26 cellular contexts compared by ENCODE assay signal in the genomic region with DNA sequence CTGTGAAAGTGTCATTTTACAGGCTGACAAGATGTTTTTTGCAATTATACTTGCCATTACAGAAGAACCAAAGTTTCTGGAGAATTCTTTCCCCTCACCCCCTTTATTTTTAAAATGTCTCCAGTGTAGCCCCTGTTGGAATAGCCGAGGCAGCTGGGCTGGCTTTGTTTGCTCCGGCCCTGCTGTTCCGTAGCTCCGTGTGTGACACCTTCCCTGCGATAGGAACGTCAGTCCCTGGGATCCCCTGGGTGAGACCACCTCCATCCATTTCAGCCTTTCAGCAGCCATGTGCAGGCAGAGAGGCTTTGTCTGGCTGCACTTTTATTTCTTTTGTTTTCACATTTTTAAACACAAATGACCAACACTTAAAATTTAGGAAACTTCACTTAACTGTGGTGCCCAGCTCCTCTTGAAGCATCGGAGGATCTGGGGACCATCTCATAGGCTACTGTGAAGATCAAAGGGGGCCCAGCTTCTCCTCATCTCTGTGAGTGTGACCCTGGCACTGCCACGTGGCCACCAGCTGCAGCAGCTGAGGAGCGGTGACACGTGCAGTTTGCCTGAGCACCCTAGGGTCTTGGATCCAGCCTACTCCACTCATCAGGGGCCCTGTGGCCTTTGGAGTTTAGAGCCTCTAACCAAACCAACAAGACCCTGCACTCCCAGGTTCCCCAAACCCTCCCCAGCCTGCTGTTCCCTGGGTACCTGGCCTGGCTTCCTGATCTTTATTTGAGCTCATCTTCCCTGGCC.
"Had no signal": no experiment of that assay in that cellular context is flagged by ENCODE, and none has a peak within 500 bp of the region (broad histone marks: within the 10 kb centered on the region; RNA-seq: fewer than 3 reads in every experiment).

No MANE protein-coding gene starts in this region.

- H3K9me3 Mint-ChIP-seq: dendritic cell treated with granulocyte-macrophage colony-stimulating factor and Interleukin-4, amounts not matched to agents 40 ng/mL and 50 ng/mL, for 4 days; endodermal cell; natural killer cell; neural crest cell; stimulated activated naive B cell treated with anti-CD40 and anti-IgM and Interleukin-4, amounts not matched to agents 10 μg/mL and 1 μg/mL and 100 μg/mL, for 72 hours; stimulated activated naive CD8-positive, alpha-beta T cell treated with anti-CD3 and anti-CD28 coated beads, Interleukin-15, Interleukin-2, amounts not matched to agents 100 ng/mL and 50 ng/mL, for 24 hours had no signal

- H3K4me3 Mint-ChIP-seq: dendritic cell treated with granulocyte-macrophage colony-stimulating factor and Interleukin-4, amounts not matched to agents 40 ng/mL and 50 ng/mL, for 4 days; endodermal cell; natural killer cell; neural crest cell; stimulated activated naive B cell treated with anti-CD40 and anti-IgM and Interleukin-4, amounts not matched to agents 10 μg/mL and 1 μg/mL and 100 μg/mL, for 72 hours; stimulated activated naive CD8-positive, alpha-beta T cell treated with anti-CD3 and anti-CD28 coated beads, Interleukin-15, Interleukin-2, amounts not matched to agents 100 ng/mL and 50 ng/mL, for 24 hours had no signal

- H3K36me3 Mint-ChIP-seq: natural killer cell had no signal

- H3K79me2 ChIP-seq: hepatocyte had no signal

- H3K27ac ChIP-seq: colonic mucosa, epithelial cell of prostate, gastrocnemius medialis, heart left ventricle, hepatocyte, left lung, neutrophil, pancreas, right lobe of liver, thoracic aorta, tibial nerve, upper lobe of right lung, uterus had no signal

- DNase-seq: colonic mucosa; effector CD8-positive, alpha-beta T cell; endodermal cell; foreskin fibroblast; gastrocnemius medialis; heart left ventricle; left cardiac atrium; natural killer cell; right lobe of liver; small intestine; stimulated activated CD4-positive, alpha-beta T cell treated with anti-CD3 and anti-CD28 coated beads, Interleukin-15, amount 100 ng/mL, for 24 hours; stimulated activated CD4-positive, alpha-beta T cell treated with anti-CD3 and anti-CD28 coated beads, Interleukin-2, amount 100 ng/mL, for 48 hours; stimulated activated naive B cell treated with anti-CD40 and anti-IgM and Interleukin-4, amounts not matched to agents 10 μg/mL and 1 μg/mL and 100 μg/mL, for 72 hours; upper lobe of right lung; uterus had no signal

- H3K9me3 ChIP-seq: colonic mucosa, gastrocnemius medialis, heart left ventricle, left lung, neutrophil, pancreas, right lobe of liver, thoracic aorta, tibial nerve, upper lobe of right lung, uterus had no signal

- H2AFZ ChIP-seq: hepatocyte had no signal

- H3K4me1 Mint-ChIP-seq: natural killer cell had no signal

- H3K4me3 ChIP-seq: colonic mucosa, gastrocnemius medialis, heart left ventricle, hepatocyte, left lung, pancreas, right lobe of liver, thoracic aorta, tibial nerve, upper lobe of right lung, uterus had no signal

- H3K27me3 Mint-ChIP-seq: dendritic cell treated with granulocyte-macrophage colony-stimulating factor and Interleukin-4, amounts not matched to agents 40 ng/mL and 50 ng/mL, for 4 days; progenitor cell of endocrine pancreas; stimulated activated naive B cell treated with anti-CD40 and anti-IgM and Interleukin-4, amounts not matched to agents 10 μg/mL and 1 μg/mL and 100 μg/mL, for 72 hours; stimulated activated naive CD8-positive, alpha-beta T cell treated with anti-CD3 and anti-CD28 coated beads, Interleukin-15, Interleukin-2, amounts not matched to agents 100 ng/mL and 50 ng/mL, for 24 hours had no signal

- H3K36me3 ChIP-seq: colonic mucosa, pancreas, right lobe of liver, uterus had no signal

- H3K27ac Mint-ChIP-seq: dendritic cell treated with granulocyte-macrophage colony-stimulating factor and Interleukin-4, amounts not matched to agents 40 ng/mL and 50 ng/mL, for 4 days; endodermal cell; progenitor cell of endocrine pancreas; stimulated activated naive B cell treated with anti-CD40 and anti-IgM and Interleukin-4, amounts not matched to agents 10 μg/mL and 1 μg/mL and 100 μg/mL, for 72 hours; stimulated activated naive CD8-positive, alpha-beta T cell treated with anti-CD3 and anti-CD28 coated beads, Interleukin-15, Interleukin-2, amounts not matched to agents 100 ng/mL and 50 ng/mL, for 24 hours had no signal

- H3K4me2 ChIP-seq: hepatocyte had no signal

- H3K4me1 ChIP-seq: colonic mucosa, gastrocnemius medialis, heart left ventricle, left lung, pancreas, right lobe of liver, tibial nerve, uterus had no signal

- H3K27me3 ChIP-seq: colonic mucosa, gastrocnemius medialis, heart left ventricle, hepatocyte, left lung, neutrophil, pancreas, right lobe of liver, tibial nerve, upper lobe of right lung, uterus had no signal
